In genomic region chr14:81170104-81170828, GRCh38 we compare ENCODE assay signal across 8 cellular contexts.
DNase-seq lines count a peak whose midpoint lies in the region; ATAC-seq lines count a peak whose summit lies in the region.

No MANE protein-coding gene starts in this region.

- DNase-seq in D341Med (ENCODE audit: low spot score) (peak; percentile 92), HUDEP-2 (lab: John Stamatoyannopoulos, UW; ENCODE audit: unreplicated experiment in 76 of 76) (peak; percentile 31 to 93 (median 82)), NOMO-1 treated with dmso at 0.1 percent for 144 hours (lab: John Stamatoyannopoulos, UW; ENCODE audit: unreplicated experiment) (peak; percentile 83), epidermal melanocyte (ENCODE audit: insufficient read length, low spot score) (peak; percentile 86), middle frontal gyrus (ENCODE audit: extremely low spot score, low spot score) (peak; percentile 89)
- DNase-seq in activated CD8-positive, alpha-beta memory T cell treated with anti-CD3 and anti-CD28 coated beads, Interleukin-2, amount 50 U/mL, for 4 hours, result peak; percentile 86
- DNase-seq in stimulated activated CD8-positive, alpha-beta memory T cell treated with anti-CD3 and anti-CD28 coated beads, Interleukin-2, amount 100 ng/mL, for 48 hours (ENCODE audit: low read depth in 2 of 2), result peak; percentile 76 to 80

- ATAC-seq in GM21381 (IDR thresholded peaks at IDR 0.05; ENCODE audit: unreplicated experiment), result peak; percentile 96

Comparison
In these comparisons a context has a peak if more than half of its experiments do, and no peak if none do; other contexts are left out.
1. Peak in every context shown above with its lines: DNase-seq and ATAC-seq.